Comparison of ENCODE assay signal across 8 cellular contexts in genomic region chr3:129313983-129314756, GRCh38. TPM values are rescaled to one million over a fixed set of nuclear protein-coding genes. Genes with fewer than 3 reads are reported as not detected.
DNase-seq lines count a peak whose midpoint lies in the region; ATAC-seq and TF ChIP-seq lines count a peak whose summit lies in the region.

No MANE protein-coding gene starts in this region.

- TF ChIP-seq POLR2A in gastrocnemius medialis (IDR thresholded peaks at IDR 0.05): no peak

- H3K27me3 ChIP-seq in H7 (ENCODE audit: control insufficient read depth, insufficient read depth, low read length) (no peaks in the 10 kb centered on the region), left ventricle myocardium inferior (ENCODE audit: low read depth) (no peaks in the 10 kb centered on the region), gastrocnemius medialis (no peaks in the 10 kb centered on the region)

- TF ChIP-seq CTCF in left ventricle myocardium inferior (IDR thresholded peaks at IDR 0.05; ENCODE audit: borderline replicate concordance): no peak
- no peak for TF ChIP-seq CTCF in gastrocnemius medialis (IDR thresholded peaks at IDR 0.05 in 4 of 5, conservative IDR thresholded peaks at IDR 0.05 in 1 of 5)

- H3K9me3 ChIP-seq in left ventricle myocardium inferior (replicated peaks): no peaks in the 10 kb centered on the region
- no peaks in the 10 kb centered on the region for H3K9me3 ChIP-seq in gastrocnemius medialis

- no peaks in the 10 kb centered on the region for H3K27me3 Mint-ChIP-seq in activated T-helper 1 cell treated with anti-CD3 and anti-CD28 coated beads, Interleukin-12 subunit alpha, Interleukin-12 subunit beta, Interleukin-2, Interleukin-4 antibody, amounts not matched to agents 30 ng/mL and 10 ng/mL and 1 ng/mL, durations not matched to agents 14 hours and 24 hours and 36 hours (ENCODE audit: insufficient read depth)

- no peaks in the 10 kb centered on the region for H3K36me3 ChIP-seq in H7 (replicated peaks; ENCODE audit: control insufficient read depth, insufficient read depth, low read length)
- H3K36me3 ChIP-seq in left ventricle myocardium inferior: no peaks in the 10 kb centered on the region
- no peaks in the 10 kb centered on the region for H3K36me3 ChIP-seq in gastrocnemius medialis

- peak overlapping the region; percentile 88 for H3K27ac Mint-ChIP-seq in activated T-helper 1 cell treated with anti-CD3 and anti-CD28 coated beads, Interleukin-12 subunit alpha, Interleukin-12 subunit beta, Interleukin-2, Interleukin-4 antibody, amounts not matched to agents 30 ng/mL and 10 ng/mL and 1 ng/mL, durations not matched to agents 14 hours and 24 hours and 36 hours

- DNase-seq in AG08395 (ENCODE audit: low spot score) (peak; percentile 60), H7 (peak; percentile 75), left ventricle myocardium inferior (peak; percentile 29), gastrocnemius medialis (peak in 1 of 2 donors; percentile 36), GM19238 (ENCODE audit: insufficient read length, low spot score) (no peak), NK-92 (lab: John Stamatoyannopoulos, UW; ENCODE audit: unreplicated experiment) (no peak), kidney glomerular epithelial cell (lab: John Stamatoyannopoulos, UW) (no peak)
- DNase-seq in activated T-helper 1 cell treated with anti-CD3 and anti-CD28 coated beads, Interleukin-12 subunit alpha, Interleukin-12 subunit beta, Interleukin-2, Interleukin-4 antibody, amounts not matched to agents 30 ng/mL and 10 ng/mL and 1 ng/mL, durations not matched to agents 14 hours and 24 hours and 36 hours (ENCODE audit: low spot score): no peak

- H3K36me3 Mint-ChIP-seq in activated T-helper 1 cell treated with anti-CD3 and anti-CD28 coated beads, Interleukin-12 subunit alpha, Interleukin-12 subunit beta, Interleukin-2, Interleukin-4 antibody, amounts not matched to agents 30 ng/mL and 10 ng/mL and 1 ng/mL, durations not matched to agents 14 hours and 24 hours and 36 hours (ENCODE audit: low read depth): peaks cover 5% of the 10 kb centered on the region

- H3K4me1 ChIP-seq in left ventricle myocardium inferior: peaks cover 50% of the 10 kb centered on the region
- H3K4me1 ChIP-seq in gastrocnemius medialis: peaks cover 18 to 25% of the 10 kb centered on the region in 2 donors

- H3K27ac ChIP-seq in left ventricle myocardium inferior (replicated peaks): peak overlapping the region; percentile 96
- peak overlapping the region; percentile 96 to 99 (median 98) for H3K27ac ChIP-seq in gastrocnemius medialis

- peak overlapping the region; percentile 83 for H3K4me3 Mint-ChIP-seq in activated T-helper 1 cell treated with anti-CD3 and anti-CD28 coated beads, Interleukin-12 subunit alpha, Interleukin-12 subunit beta, Interleukin-2, Interleukin-4 antibody, amounts not matched to agents 30 ng/mL and 10 ng/mL and 1 ng/mL, durations not matched to agents 14 hours and 24 hours and 36 hours

- intact Hi-C loops in activated T-helper 1 cell treated with anti-CD3 and anti-CD28 coated beads, Interleukin-12 subunit alpha, Interleukin-12 subunit beta, Interleukin-2, Interleukin-4 antibody, amounts not matched to agents 30 ng/mL and 10 ng/mL and 1 ng/mL, durations not matched to agents 14 hours and 24 hours and 36 hours (cut with micrococcal nuclease): loop anchor here (1.0 to 10.0 kb wide), 5 partner anchors 32 to 665 kb away; partner anchors contain the start of genes CNBP and RAB43
- intact Hi-C loops in left ventricle myocardium inferior (cut with micrococcal nuclease) (no loop called here), gastrocnemius medialis (cut with DNase I; ENCODE audit: low total_unique reads) (no loop called here)

- no peaks in the 10 kb centered on the region for H3K9me3 Mint-ChIP-seq in activated T-helper 1 cell treated with anti-CD3 and anti-CD28 coated beads, Interleukin-12 subunit alpha, Interleukin-12 subunit beta, Interleukin-2, Interleukin-4 antibody, amounts not matched to agents 30 ng/mL and 10 ng/mL and 1 ng/mL, durations not matched to agents 14 hours and 24 hours and 36 hours

- ATAC-seq in gastrocnemius medialis: peak; percentile 14 to 16

- H3K4me3 ChIP-seq in H7 (ENCODE audit: insufficient read depth, low read depth, low read length): peak overlapping the region; percentile 93
- peak overlapping the region; percentile 97 for H3K4me3 ChIP-seq in left ventricle myocardium inferior
- H3K4me3 ChIP-seq in gastrocnemius medialis: peak overlapping the region; percentile 76 to 93 (median 89)

- in situ Hi-C loops in gastrocnemius medialis (cut with MboI; ENCODE audit: low sequenced_read_pairs in 4 of 4): loop anchor here in 1 of 4 donors (5.0 kb wide), 1 partner anchor 42 kb away; no protein-coding TSS in a partner anchor

- H3K4me1 Mint-ChIP-seq in activated T-helper 1 cell treated with anti-CD3 and anti-CD28 coated beads, Interleukin-12 subunit alpha, Interleukin-12 subunit beta, Interleukin-2, Interleukin-4 antibody, amounts not matched to agents 30 ng/mL and 10 ng/mL and 1 ng/mL, durations not matched to agents 14 hours and 24 hours and 36 hours (ENCODE audit: low read depth): peaks cover 38% of the 10 kb centered on the region

RNA-seq across cellular contexts. Expression of gene HMCES, which starts 35.5 kb away (rescaled TPM):
- 28.1 and 32.0 TPM in 2 replicates for total RNA-seq in H7 (2014; rRNA removed; shearing (Covaris generic))
- total RNA-seq in activated T-helper 1 cell treated with anti-CD3 and anti-CD28 coated beads, Interleukin-12 subunit alpha, Interleukin-12 subunit beta, Interleukin-2, Interleukin-4 antibody, amounts not matched to agents 30 ng/mL and 10 ng/mL and 1 ng/mL, durations not matched to agents 14 hours and 24 hours and 36 hours: 59.4 and 61.6 TPM in 2 replicates
- total RNA-seq in left ventricle myocardium inferior: 38.5 TPM
- total RNA-seq in gastrocnemius medialis: 10 to 100 TPM; 24.7 to 35.2 (median 29.5) TPM

Comparison
In these comparisons a context has a peak if more than half of its experiments do, and no peak if none do; other contexts are left out.
1. DNase-seq: peak in AG08395 (single experiment), H7 (single experiment) and left ventricle myocardium inferior (single experiment); none in activated T-helper 1 cell treated with anti-CD3 and anti-CD28 coated beads, Interleukin-12 subunit alpha, Interleukin-12 subunit beta, Interleukin-2, Interleukin-4 antibody, amounts not matched to agents 30 ng/mL and 10 ng/mL and 1 ng/mL, durations not matched to agents 14 hours and 24 hours and 36 hours (single experiment), GM19238 (single experiment), NK-92 (single experiment) and kidney glomerular epithelial cell (single experiment).
2. Peak in every context shown above with its lines, with median percentiles within 50 percentile points of each other: H3K4me3 ChIP-seq.